Comparison of ENCODE assay signal across 32 cellular contexts in the genomic region with DNA sequence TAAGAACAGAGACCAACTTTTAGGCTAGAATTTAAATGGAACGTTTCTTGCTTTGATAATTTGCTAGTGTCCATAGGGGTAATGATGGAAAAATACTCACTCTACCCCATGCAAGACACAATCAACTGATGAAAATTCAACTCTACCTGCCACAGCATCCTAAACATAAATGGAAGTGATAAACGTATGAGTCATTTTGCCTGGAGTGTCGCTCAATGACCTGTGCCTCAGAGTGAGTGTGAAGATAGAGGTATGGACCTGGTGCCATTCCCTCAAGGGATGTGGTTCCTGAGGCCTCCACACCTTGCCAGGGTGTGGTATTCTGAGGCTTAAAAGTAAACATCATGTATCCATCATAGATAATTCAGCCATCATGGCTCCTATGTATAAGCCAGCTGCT. TPM values are rescaled to one million over a fixed set of nuclear protein-coding genes. Genes with fewer than 3 reads are reported as not detected.
"Had no signal": no experiment of that assay in that cellular context is flagged by ENCODE, and none has a peak within 500 bp of the region (broad histone marks: within the 10 kb centered on the region; RNA-seq: fewer than 3 reads in every experiment).

No MANE protein-coding gene starts in this region.

- H3K27me3 Mint-ChIP-seq: activated B cell treated with CpG ODN at 0.5 μM for 24 hours had no signal

- H3K4me3 ChIP-seq: PC-9 had no signal

- ATAC-seq: activated T-cell treated with anti-CD3 and anti-CD28 coated beads, Interleukin-2, amount 50 U/mL, for 4 hours; Right ventricle myocardium inferior; SK-N-SH treated with all-trans-retinoic acid at 6 μM for 48 hours had no signal

- H3K4me3 Mint-ChIP-seq: activated B cell treated with CpG ODN at 0.5 μM for 24 hours; activated CD4-positive, alpha-beta memory T cell treated with anti-CD3 and anti-CD28 coated beads for 36 hours; activated naive CD8-positive, alpha-beta T cell treated with anti-CD3 and anti-CD28 coated beads for 36 hours; activated T-cell treated with anti-CD3 and anti-CD28 coated beads, Interleukin-2, amount 50 U/mL, for 4 hours had no signal

- DNase-seq: activated B cell treated with CpG ODN at 0.5 μM for 24 hours; activated CD4-positive, alpha-beta memory T cell treated with anti-CD3 and anti-CD28 coated beads for 36 hours; activated CD4-positive, alpha-beta T cell treated with anti-CD3 and anti-CD28 coated beads for 4 hours; activated CD4-positive, alpha-beta T cell treated with anti-CD3 and anti-CD28 coated beads, Interleukin-2, amount 50 U/mL, for 1 hour; activated CD4-positive, CD25-positive, alpha-beta regulatory T cell treated with anti-CD3 and anti-CD28 coated beads, Interleukin-2, amount 50 U/mL, for 72 hours; activated CD8-positive, alpha-beta memory T cell treated with anti-CD3 and anti-CD28 coated beads, Interleukin-2, amount 50 U/mL, for 4 hours; activated effector memory CD4-positive, alpha-beta T cell treated with Interleukin-2 at 50 U/mL for 16 hours; activated naive CD4-positive, alpha-beta T cell; activated naive CD4-positive, alpha-beta T cell treated with anti-CD3 and anti-CD28 coated beads, Interleukin-2, amount 50 U/mL, for 16 hours; activated naive CD8-positive, alpha-beta T cell treated with anti-CD3 and anti-CD28 coated beads for 36 hours; activated T-cell treated with anti-CD3 and anti-CD28 coated beads for 4 hours; activated T-cell treated with anti-CD3 and anti-CD28 coated beads, Interleukin-2, amount 50 U/mL, for 4 hours; amniotic stem cell; aorta; caudate nucleus; KG1; NCI-H1092 treated with DMSO at 0.1 percent for 48 hours; NCI-H1694; NCI-H1930; NCI-H2081 treated with DMSO at 0.1 percent for 48 hours; NCI-H226; NCI-H446 treated with DMSO at 0.1 percent for 48 hours; PC-9; SIG-M5; T-helper 1 cell; T-helper 2 cell; T-helper 9 cell had no signal

- H3K27ac Mint-ChIP-seq: activated B cell treated with CpG ODN at 0.5 μM for 24 hours; activated CD4-positive, alpha-beta memory T cell treated with anti-CD3 and anti-CD28 coated beads for 36 hours; activated naive CD8-positive, alpha-beta T cell treated with anti-CD3 and anti-CD28 coated beads for 36 hours had no signal

- H3K4me2 ChIP-seq: PC-9 had no signal

- H3K4me1 Mint-ChIP-seq: activated B cell treated with CpG ODN at 0.5 μM for 24 hours; activated naive CD8-positive, alpha-beta T cell treated with anti-CD3 and anti-CD28 coated beads for 36 hours had no signal

- H2AFZ ChIP-seq: PC-9 had no signal

- H3K27ac ChIP-seq: PC-9, RWPE1, VCaP had no signal

- H3K9me3 Mint-ChIP-seq: activated B cell treated with CpG ODN at 0.5 μM for 24 hours; activated CD4-positive, alpha-beta memory T cell treated with anti-CD3 and anti-CD28 coated beads for 36 hours; activated naive CD8-positive, alpha-beta T cell treated with anti-CD3 and anti-CD28 coated beads for 36 hours; activated T-cell treated with anti-CD3 and anti-CD28 coated beads, Interleukin-2, amount 50 U/mL, for 4 hours had no signal

- H3K36me3 Mint-ChIP-seq: activated CD4-positive, alpha-beta memory T cell treated with anti-CD3 and anti-CD28 coated beads for 36 hours; activated naive CD8-positive, alpha-beta T cell treated with anti-CD3 and anti-CD28 coated beads for 36 hours had no signal

RNA-seq across cellular contexts. Expression of gene ARL14EPL, which starts 14.0 kb away (rescaled TPM):
- total RNA-seq: activated B cell treated with CpG ODN at 0.5 μM for 24 hours; activated CD4-positive, alpha-beta memory T cell treated with anti-CD3 and anti-CD28 coated beads for 36 hours; activated naive CD8-positive, alpha-beta T cell treated with anti-CD3 and anti-CD28 coated beads for 36 hours; activated T-cell treated with anti-CD3 and anti-CD28 coated beads, Interleukin-2, amount 50 U/mL, for 4 hours; Right ventricle myocardium inferior; SK-MEL-5 had no signal
- polyA plus RNA-seq: aorta had no signal
